24 cellular contexts compared by ENCODE assay signal in genomic region chr10:78770167-78771090, GRCh38.
DNase-seq lines count a peak whose midpoint lies in the region; ATAC-seq and TF ChIP-seq lines count a peak whose summit lies in the region.
"Had no signal": no experiment of that assay in that cellular context is flagged by ENCODE, and none has a peak within 500 bp of the region (broad histone marks: within the 10 kb centered on the region; RNA-seq: fewer than 3 reads in every experiment).

No MANE protein-coding gene starts in this region.

- H4K8ac ChIP-seq in IMR-90 (ENCODE audit: low read depth in 2 of 2, low read length in 2 of 2) (no peak overlapping the region; a peak in 1 of 4 replicates), mesenchymal stem cell (ENCODE audit: low read length) (no peak overlapping the region)

- peak overlapping the region; percentile 59 for H2BK120ac ChIP-seq in IMR-90 (ENCODE audit: low read depth, low read length)
- H2BK120ac ChIP-seq in mesenchymal stem cell (ENCODE audit: low read depth, low read length) = no peak overlapping the region

- H3K18ac ChIP-seq in IMR-90 (ENCODE audit: low read depth, low read length) (peak overlapping the region; percentile 38; the same call in 1 of the 2 replicates), mesenchymal stem cell (ENCODE audit: low read depth in 1 of 2, low read length in 2 of 2) (no peak overlapping the region)

- no peaks in the 10 kb centered on the region for H3K9me3 ChIP-seq in IMR-90 (ENCODE audit: control insufficient read depth, insufficient read depth, low read length)
- H3K9me3 ChIP-seq in mesenchymal stem cell (ENCODE audit: control insufficient read depth, low read length) = no peaks in the 10 kb centered on the region
- H3K9me3 ChIP-seq in prostate gland = no peaks in the 10 kb centered on the region
- H3K9me3 ChIP-seq: BE2C, body of pancreas, mucosa of descending colon had no signal

- no peak overlapping the region for H3K56ac ChIP-seq in IMR-90 (ENCODE audit: extremely low read depth, insufficient read depth, low read length)

- H3K4ac ChIP-seq in IMR-90 (ENCODE audit: low read depth, low read length) (peak overlapping the region; percentile 52; the same call in 1 of the 2 replicates), mesenchymal stem cell (ENCODE audit: low read depth in 1 of 2, low read length in 2 of 2) (no peak overlapping the region)

- H3K23ac ChIP-seq in IMR-90 (ENCODE audit: low read depth, low read length) (no peak overlapping the region), mesenchymal stem cell (ENCODE audit: low read length in 2 of 2) (no peak overlapping the region)

- H3K36me3 ChIP-seq in IMR-90 (ENCODE audit: control insufficient read depth, insufficient read depth, low read length) (no peaks in the 10 kb centered on the region), mesenchymal stem cell (ENCODE audit: control insufficient read depth in 1 of 2, insufficient read depth in 2 of 2, low read depth in 1 of 2, low read length in 2 of 2) (no peaks in the 10 kb centered on the region), prostate gland (no peaks in the 10 kb centered on the region)
- H3K36me3 ChIP-seq: BE2C had no signal

- intact Hi-C loops in CD14-positive monocyte (cut with micrococcal nuclease) = no loop called here
- intact Hi-C loops in IMR-90 (cut with micrococcal nuclease) = no loop called here
- intact Hi-C loops in prostate gland (cut with DNase I) = no loop called here

- H3K14ac ChIP-seq in IMR-90 (replicated peaks; ENCODE audit: low read depth, low read length) (peak overlapping the region; percentile 7), mesenchymal stem cell (ENCODE audit: low read length in 2 of 2) (no peak overlapping the region)

- no peaks in the 10 kb centered on the region; the same call in none of the 2 replicates for H3K27me3 ChIP-seq in IMR-90 (ENCODE audit: control insufficient read depth, insufficient read depth, low read length)
- H3K27me3 ChIP-seq in mesenchymal stem cell (ENCODE audit: control insufficient read depth in 1 of 2, insufficient read depth in 1 of 2, low read length in 2 of 2) = peaks cover 0 to 4% of the 10 kb centered on the region in 2 experiments
- no peaks in the 10 kb centered on the region for H3K27me3 ChIP-seq in prostate gland (replicated peaks; ENCODE audit: insufficient read depth)
- H3K27me3 ChIP-seq: BE2C, body of pancreas had no signal

- dilution Hi-C loops in IMR-90 (cut with HindIII; ENCODE audit: low sequenced_read_pairs, unreplicated experiment) = no loop called here

- H3K4me2 ChIP-seq in IMR-90 (ENCODE audit: low read depth, low read length) = no peak overlapping the region
- H3K4me2 ChIP-seq in mesenchymal stem cell (ENCODE audit: low read length, poor library complexity, severe bottlenecking) = no peak overlapping the region

- H2BK15ac ChIP-seq in IMR-90 (ENCODE audit: low read depth, low read length) (no peak overlapping the region), mesenchymal stem cell (ENCODE audit: low read depth, poor library complexity, severe bottlenecking) (no peak overlapping the region)

- H2AK9ac ChIP-seq in IMR-90 (replicated peaks; ENCODE audit: low read depth, low read length, poor library complexity) = no peak overlapping the region

- H4K91ac ChIP-seq in IMR-90 (ENCODE audit: insufficient read depth, low read depth, low read length) = peak overlapping the region; percentile 48; the same call in 1 of the 2 replicates
- peak overlapping the region; percentile 64 for H4K91ac ChIP-seq in mesenchymal stem cell (ENCODE audit: low read length)

- H2AK5ac ChIP-seq in IMR-90 (ENCODE audit: low read depth, low read length) = peak overlapping the region; percentile 63
- peak overlapping the region; percentile 33 for H2AK5ac ChIP-seq in mesenchymal stem cell (ENCODE audit: low read length, severe bottlenecking)

- H3K9me1 ChIP-seq in IMR-90 (ENCODE audit: insufficient read depth, low read length) = peaks cover 6% of the 10 kb centered on the region; the same call in 1 of the 2 replicates

- peaks cover 11% of the 10 kb centered on the region for H3K4me1 ChIP-seq in IMR-90 (ENCODE audit: control insufficient read depth, insufficient read depth, low read length)
- peaks cover 45% of the 10 kb centered on the region for H3K4me1 ChIP-seq in mesenchymal stem cell (ENCODE audit: control insufficient read depth, insufficient read depth, low read depth, low read length)
- H3K4me1 ChIP-seq in prostate gland (replicated peaks) = no peaks in the 10 kb centered on the region

- H2BK20ac ChIP-seq in IMR-90 (ENCODE audit: low read depth, low read length) = peak overlapping the region; percentile 43; the same call in 1 of the 2 replicates

- no peak overlapping the region for H3K4me3 Mint-ChIP-seq in CD14-positive monocyte
- H3K4me3 Mint-ChIP-seq: activated T-cell treated with anti-CD3 and anti-CD28 coated beads, Interleukin-2, amount 50 U/mL, for 4 hours; neural crest cell; T-helper 17 cell had no signal

- H3K4me1 Mint-ChIP-seq in CD14-positive monocyte = peaks cover 4% of the 10 kb centered on the region

- POLR2A ChIA-PET in IMR-90 (lab: Charles Lee; ENCODE audit: unreplicated experiment) = no interaction called here

- TF ChIP-seq CTCF in CD14-positive monocyte (IDR thresholded peaks at IDR 0.05) = no peak
- TF ChIP-seq CTCF in IMR-90 (conservative IDR thresholded peaks at IDR 0.05; ENCODE audit: low read depth, low read length) = no peak
- no peak for TF ChIP-seq CTCF in prostate gland (IDR thresholded peaks at IDR 0.05)

- CTCF ChIA-PET in IMR-90 (lab: Yijun Ruan, JAX) = interaction anchor here (0.7 kb wide), 1 partner anchor 268 kb away, joined by 3 read pairs; no protein-coding TSS in a partner anchor

- TF ChIP-seq RAD21 in IMR-90 (IDR thresholded peaks at IDR 0.05; ENCODE audit: low read length) = no peak

- in situ Hi-C loops in IMR-90 (cut with MboI; ENCODE audit: low sequenced_read_pairs) = no loop called here

- no TSS peak for BruUV-seq in IMR-90 (replicated peaks; lab: Mats Ljungman, UMichigan)

- DNase-seq in CD14-positive monocyte (ENCODE audit: low spot score) = peak; percentile 13
- no peak for DNase-seq in IMR-90
- no peak for DNase-seq in mesenchymal stem cell
- no peak for DNase-seq in prostate gland (ENCODE audit: low spot score)
- no peak for DNase-seq in activated CD4-positive, alpha-beta T cell treated with anti-CD3 and anti-CD28 coated beads, Interleukin-2, amount 50 U/mL, for 48 hours
- DNase-seq in NK-92 (lab: John Stamatoyannopoulos, UW; ENCODE audit: unreplicated experiment) = no peak
- no peak for DNase-seq in left lobe of liver (ENCODE audit: low spot score)
- DNase-seq in NK-92 treated with Interleukin-12 subunit alpha and Interleukin-12 subunit beta, amount 100 ng/mL, for 24 hours (lab: John Stamatoyannopoulos, UW) = no peak
- DNase-seq: activated CD4-positive, alpha-beta T cell treated with anti-CD3 and anti-CD28 coated beads for 1 hour; activated naive CD4-positive, alpha-beta T cell; activated T-cell treated with anti-CD3 and anti-CD28 coated beads, Interleukin-2, amount 50 U/mL, for 4 hours; BE2C; DMS53; Karpas-422; mucosa of descending colon; NCI-H1436 treated with DMSO at 0.1 percent for 48 hours; NCI-H774; stimulated activated naive CD4-positive, alpha-beta T cell treated with Interleukin-2 at 50 U/mL for 16 hours; T-helper 17 cell had no signal

- TF ChIP-seq POLR2A in IMR-90 (IDR thresholded peaks at IDR 0.05; ENCODE audit: low read depth, low read length) (no peak), prostate gland (IDR thresholded peaks at IDR 0.05) (no peak)

- H2BK5ac ChIP-seq in IMR-90 (ENCODE audit: low read depth, low read length, poor library complexity, severe bottlenecking) (no peak overlapping the region), mesenchymal stem cell (ENCODE audit: low read depth, low read length, poor library complexity, severe bottlenecking) (no peak overlapping the region)

- H3K27ac ChIP-seq in IMR-90 (ENCODE audit: insufficient read depth, low read length) (no peak overlapping the region), mesenchymal stem cell (ENCODE audit: low read length, poor library complexity, severe bottlenecking) (no peak overlapping the region), prostate gland (peak overlapping the region; percentile 53 to 66)
- H3K27ac ChIP-seq: RWPE1, SK-N-MC had no signal

- H3K27me3 Mint-ChIP-seq in CD14-positive monocyte (ENCODE audit: low read depth in 3 of 3) = peaks cover 1 to 6% (median 4%) of the 10 kb centered on the region in 3 donors

- ATAC-seq in IMR-90 (ENCODE audit: low read depth) = no peak
- no peak for ATAC-seq in left lobe of liver
- ATAC-seq: activated T-cell treated with anti-CD3 and anti-CD28 coated beads, Interleukin-2, amount 50 U/mL, for 4 hours; body of pancreas; HCT116; mucosa of descending colon; T-helper 17 cell had no signal

- 100% methylated on average over 5 of the region's 16 CpGs; no CpG with 5 or more reads in 1 of the 2 experiments for WGBS in IMR-90 (ENCODE audit: extremely low coverage in 2 of 2, insufficient read length in 1 of 2), 2 experiments
- WGBS in mesenchymal stem cell = 90% methylated on average over 15 of the region's 16 CpGs
- WGBS in prostate gland = 81% methylated on average over 16 of the region's 16 CpGs

- H3K79me1 ChIP-seq in IMR-90 (ENCODE audit: low read depth in 1 of 2, low read length in 2 of 2) (no peaks in the 10 kb centered on the region), mesenchymal stem cell (replicated peaks; ENCODE audit: low read length, poor library complexity, severe bottlenecking) (no peaks in the 10 kb centered on the region)

- H3K4me3 ChIP-seq in IMR-90 (ENCODE audit: insufficient read depth, low read depth, low read length) = no peak overlapping the region
- no peak overlapping the region for H3K4me3 ChIP-seq in mesenchymal stem cell (ENCODE audit: insufficient read depth in 1 of 2, low read depth in 1 of 2, low read length in 2 of 2)
- H3K4me3 ChIP-seq in prostate gland = no peak overlapping the region
- H3K4me3 ChIP-seq: body of pancreas, mucosa of descending colon, SK-N-MC had no signal

- H3K9ac ChIP-seq in IMR-90 (ENCODE audit: low read depth, low read length) = no peak overlapping the region
- no peak overlapping the region for H3K9ac ChIP-seq in mesenchymal stem cell (ENCODE audit: low read length)

- H2BK12ac ChIP-seq in mesenchymal stem cell (ENCODE audit: low read length in 2 of 2) = peak overlapping the region in 1 of 2 experiments; percentile 8

- no peak overlapping the region; the same call in 1 of the 2 replicates for H4K5ac ChIP-seq in IMR-90 (ENCODE audit: low read depth, low read length)

- H2AFZ ChIP-seq in IMR-90 (replicated peaks; ENCODE audit: low read length, poor library complexity) = no peak overlapping the region
- no peak overlapping the region for H2AFZ ChIP-seq in mesenchymal stem cell (ENCODE audit: low read depth, low read length)

- peaks cover 0 to 2% (median 0%) of the 10 kb centered on the region in 7 donors for H3K9me3 Mint-ChIP-seq in CD14-positive monocyte
- H3K9me3 Mint-ChIP-seq: activated T-cell treated with anti-CD3 and anti-CD28 coated beads, Interleukin-2, amount 50 U/mL, for 4 hours; neural crest cell had no signal

- no peaks in the 10 kb centered on the region for H4K20me1 ChIP-seq in IMR-90 (ENCODE audit: insufficient read depth, low read length)

- H3K27ac Mint-ChIP-seq in CD14-positive monocyte = no peak overlapping the region
- H3K27ac Mint-ChIP-seq: T-helper 17 cell had no signal

- no peaks in the 10 kb centered on the region for H3K36me3 Mint-ChIP-seq in CD14-positive monocyte

TF ChIP-seq in IMR-90, 13 proteins besides CTCF, POLR2A, EP300 and RAD21 (continues in another document):
- no peak for TF ChIP-seq BHLHE40 (IDR thresholded peaks at IDR 0.05; ENCODE audit: low read depth, low read length)

Comparison
In these comparisons a context has a peak if more than half of its experiments do, and no peak if none do; other contexts are left out.
1. H3K27ac ChIP-seq: peak in prostate gland (2 of 2); none in IMR-90 (single experiment) and mesenchymal stem cell (single experiment).